In the genomic region with DNA sequence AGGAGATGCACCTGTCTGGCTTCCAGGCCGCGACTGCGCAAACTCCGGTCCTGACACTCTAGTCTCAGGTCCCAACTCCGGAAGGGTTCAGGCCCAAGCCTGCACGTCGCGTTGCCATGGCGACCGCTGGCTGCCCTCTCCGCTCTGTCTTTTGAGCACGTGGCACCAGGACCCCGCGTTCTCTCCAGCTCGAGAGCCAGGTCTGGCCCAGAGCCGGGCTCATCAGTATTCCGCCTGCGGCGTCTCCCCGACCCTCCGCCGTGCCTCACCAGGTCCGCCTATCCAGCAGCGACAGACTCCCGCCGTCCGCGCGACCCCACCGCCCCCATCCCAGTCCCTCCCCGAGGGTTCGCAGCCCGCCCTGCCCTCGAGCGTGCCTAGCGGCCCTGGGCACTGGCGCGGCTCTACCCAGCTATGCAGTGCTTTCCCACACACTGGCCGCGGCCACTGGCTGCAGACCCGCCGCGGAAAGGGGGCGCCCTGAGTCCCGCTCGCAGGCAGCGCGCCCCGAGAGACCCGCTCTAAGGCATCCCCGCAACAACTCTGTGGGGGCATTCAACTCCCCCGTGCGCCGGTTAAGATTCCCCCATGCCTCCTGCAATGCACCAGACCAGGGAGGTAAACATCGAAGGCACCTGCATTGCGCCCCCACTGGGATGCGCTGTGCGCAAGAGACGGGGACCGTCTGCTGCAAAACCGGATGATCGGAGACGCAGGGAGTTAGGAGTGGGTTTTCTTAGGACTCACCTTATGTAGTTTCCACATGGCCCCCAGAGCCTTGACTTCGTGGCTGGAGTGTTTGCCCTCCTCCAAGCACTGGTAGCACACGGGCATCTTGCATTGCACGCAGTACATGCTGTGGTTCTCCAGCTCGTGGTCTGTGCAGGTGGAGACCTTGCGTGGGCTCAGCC, we compare ENCODE assay signal across 8 cellular contexts. TPM values are rescaled to one million over a fixed set of nuclear protein-coding genes. Genes with fewer than 3 reads are reported as not detected.
DNase-seq lines count a peak whose midpoint lies in the region; ATAC-seq lines count a peak whose summit lies in the region.

No MANE protein-coding gene starts in this region.

- peak; percentile 33 to 36 for ATAC-seq in activated T-cell treated with anti-CD3 and anti-CD28 coated beads, Interleukin-2, amount 50 U/mL, for 72 hours (replicated peaks in 1 of 2)
- no peak for ATAC-seq in GM19395 (IDR thresholded peaks at IDR 0.05; ENCODE audit: unreplicated experiment)

- H3K4me3 Mint-ChIP-seq in activated T-cell treated with anti-CD3 and anti-CD28 coated beads, Interleukin-2, amount 50 U/mL, for 72 hours, result peak overlapping the region; percentile 88 to 94

- H3K27ac Mint-ChIP-seq in activated T-cell treated with anti-CD3 and anti-CD28 coated beads, Interleukin-2, amount 50 U/mL, for 72 hours, result no peak overlapping the region

- H3K27me3 Mint-ChIP-seq in activated T-cell treated with anti-CD3 and anti-CD28 coated beads, Interleukin-2, amount 50 U/mL, for 72 hours (ENCODE audit: low read depth), result peaks cover 10% of the 10 kb centered on the region

- H3K9me3 Mint-ChIP-seq in activated T-cell treated with anti-CD3 and anti-CD28 coated beads, Interleukin-2, amount 50 U/mL, for 72 hours, result no peaks in the 10 kb centered on the region

- H3K4me1 Mint-ChIP-seq in activated T-cell treated with anti-CD3 and anti-CD28 coated beads, Interleukin-2, amount 50 U/mL, for 72 hours (ENCODE audit: low read depth), result peaks cover 29% of the 10 kb centered on the region

- DNase-seq in NCI-H1436 (lab: John Stamatoyannopoulos, UW), result peak; percentile 66
- no peak for DNase-seq in NCI-H1436 treated with DMSO at 0.1 percent for 48 hours (lab: John Stamatoyannopoulos, UW)
- DNase-seq in NCI-H69 (lab: John Stamatoyannopoulos, UW), result peak; percentile 97
- peak; percentile 64 to 65 for DNase-seq in activated T-cell treated with anti-CD3 and anti-CD28 coated beads, Interleukin-2, amount 50 U/mL, for 72 hours
- peak; percentile 15 for DNase-seq in glomerular visceral epithelial cell (ENCODE audit: extremely low spot score)
- peak; percentile 67 to 96 (median 81) for DNase-seq in posterior cingulate gyrus
- DNase-seq in GM03348 (ENCODE audit: low spot score), result no peak

- intact Hi-C loops in posterior cingulate gyrus (cut with DNase I), result loop anchor here (2.0 to 5.0 kb wide), 4 partner anchors 69 to 141 kb away; no protein-coding TSS in a partner anchor

- no peaks in the 10 kb centered on the region for H3K36me3 Mint-ChIP-seq in activated T-cell treated with anti-CD3 and anti-CD28 coated beads, Interleukin-2, amount 50 U/mL, for 72 hours (ENCODE audit: insufficient read depth in 2 of 2)

RNA-seq across cellular contexts. Expression of a gene that starts 1.3 kb away (rescaled TPM):
- 1 to 10 TPM; 1.4 to 2.4 TPM for total RNA-seq in activated T-cell treated with anti-CD3 and anti-CD28 coated beads, Interleukin-2, amount 50 U/mL, for 72 hours

Comparison
In these comparisons a context has a peak if more than half of its experiments do, and no peak if none do; other contexts are left out.
1. DNase-seq: peak in NCI-H1436 (single experiment), NCI-H69 (single experiment), activated T-cell treated with anti-CD3 and anti-CD28 coated beads, Interleukin-2, amount 50 U/mL, for 72 hours (2 of 2), glomerular visceral epithelial cell (single experiment) and posterior cingulate gyrus (10 of 10); none in NCI-H1436 treated with DMSO at 0.1 percent for 48 hours (single experiment) and GM03348 (single experiment).